25 cellular contexts compared by ENCODE assay signal in the genomic region with DNA sequence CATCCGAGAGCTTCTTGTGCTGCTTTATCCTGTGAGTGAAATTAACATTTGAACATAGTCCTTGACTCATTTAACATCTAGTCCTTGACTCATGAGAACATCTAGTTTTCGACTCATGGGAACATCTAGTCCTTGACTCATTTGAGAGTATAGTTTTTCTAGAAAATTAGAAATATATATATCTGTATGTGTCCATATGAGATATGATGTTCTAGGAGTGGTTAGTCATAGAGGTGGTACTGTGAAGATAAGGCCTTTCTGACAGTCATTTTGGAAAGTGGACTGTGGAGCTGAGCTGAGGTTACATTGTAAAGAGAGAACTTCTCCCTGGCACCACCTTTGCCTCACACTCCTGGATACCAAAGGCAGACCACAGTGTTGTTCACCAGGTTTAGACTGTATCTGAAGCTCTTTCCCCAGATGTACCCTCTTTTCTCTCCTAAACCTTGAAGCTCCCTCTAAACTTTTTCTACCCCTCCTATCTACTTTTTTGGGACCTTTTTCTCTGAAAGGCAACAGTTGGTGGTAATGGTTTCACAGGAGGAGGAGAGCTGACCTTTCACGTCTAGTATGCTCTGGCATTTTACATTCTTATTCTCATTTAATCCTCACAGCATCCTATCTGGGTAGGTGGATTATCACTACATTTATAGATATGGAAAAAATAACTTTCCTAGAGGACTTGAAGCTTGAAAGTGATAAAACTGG.
DNase-seq lines count a peak whose midpoint lies in the region; ATAC-seq and TF ChIP-seq lines count a peak whose summit lies in the region.
"Had no signal": no experiment of that assay in that cellular context is flagged by ENCODE, and none has a peak within 500 bp of the region (broad histone marks: within the 10 kb centered on the region; RNA-seq: fewer than 3 reads in every experiment).

No MANE protein-coding gene starts in this region.

- peaks cover 6% of the 10 kb centered on the region for H3K36me3 ChIP-seq in brain microvascular endothelial cell (replicated peaks)
- H3K36me3 ChIP-seq in skeletal muscle satellite cell (ENCODE audit: insufficient read depth, low read length): peaks cover 8% of the 10 kb centered on the region
- H3K36me3 ChIP-seq: prostate gland, SJCRH30 had no signal

- peaks cover 11% of the 10 kb centered on the region for H3K4me1 Mint-ChIP-seq in activated T-cell treated with anti-CD3 and anti-CD28 coated beads, Interleukin-2, amount 50 U/mL, for 24 hours (ENCODE audit: low read depth)

- no peak for TF ChIP-seq CTCF in brain microvascular endothelial cell (IDR thresholded peaks at IDR 0.05; ENCODE audit: low read depth, low read length, missing control alignments)

- H3K36me3 Mint-ChIP-seq in activated T-cell treated with anti-CD3 and anti-CD28 coated beads, Interleukin-2, amount 50 U/mL, for 24 hours (ENCODE audit: low read depth): peaks cover 35% of the 10 kb centered on the region

- H3K4me1 ChIP-seq in skeletal muscle satellite cell (ENCODE audit: control insufficient read depth, insufficient read depth, low read length): peaks cover 57% of the 10 kb centered on the region
- H3K4me1 ChIP-seq: prostate gland had no signal

- peak overlapping the region; percentile 26 for H3K27ac ChIP-seq in brain microvascular endothelial cell
- H3K27ac ChIP-seq: heart right ventricle, PC-9, prostate gland, SJCRH30, upper lobe of left lung had no signal

- H3K27me3 ChIP-seq in brain microvascular endothelial cell (replicated peaks): no peaks in the 10 kb centered on the region
- no peaks in the 10 kb centered on the region for H3K27me3 ChIP-seq in skeletal muscle satellite cell (ENCODE audit: control insufficient read depth, insufficient read depth, low read length)
- H3K27me3 ChIP-seq: heart right ventricle, SJCRH30, upper lobe of left lung had no signal

- peak overlapping the region; percentile 55 for H3K4me2 ChIP-seq in skeletal muscle satellite cell (ENCODE audit: low read length)
- H3K4me2 ChIP-seq: PC-9 had no signal

- H3K27ac Mint-ChIP-seq in activated T-cell treated with anti-CD3 and anti-CD28 coated beads, Interleukin-2, amount 50 U/mL, for 24 hours: peak overlapping the region; percentile 63
- H3K27ac Mint-ChIP-seq: activated T-helper 1 cell treated with anti-CD3 and anti-CD28 coated beads, Interleukin-12 subunit alpha, Interleukin-12 subunit beta, Interleukin-2, Interleukin-4 antibody, amounts not matched to agents 30 ng/mL and 10 ng/mL and 1 ng/mL, durations not matched to agents 14 hours and 24 hours and 36 hours; CD4-positive, CD25-positive, alpha-beta regulatory T cell had no signal

- H3K4me3 ChIP-seq in brain microvascular endothelial cell (ENCODE audit: low read depth, low read length) (no peak overlapping the region), skeletal muscle satellite cell (ENCODE audit: low read length) (no peak overlapping the region)
- H3K4me3 ChIP-seq: heart right ventricle, PC-9, prostate gland, SJCRH30, upper lobe of left lung had no signal

- H3K9me3 ChIP-seq in skeletal muscle satellite cell (replicated peaks; ENCODE audit: low read length): no peaks in the 10 kb centered on the region
- H3K9me3 ChIP-seq: heart right ventricle, prostate gland, SJCRH30, upper lobe of left lung had no signal

- no peak for DNase-seq in activated T-cell treated with anti-CD3 and anti-CD28 coated beads, Interleukin-2, amount 50 U/mL, for 24 hours
- DNase-seq in activated T-cell treated with anti-CD3 and anti-CD28 coated beads for 4 hours (no peak), NCI-H226 (peak; percentile 16), brain microvascular endothelial cell (no peak), MV-4-11 (lab: John Stamatoyannopoulos, UW) (no peak), retina (no peak)
- DNase-seq: ACHN; amygdala; central memory CD4-positive, alpha-beta T cell; effector CD4-positive, alpha-beta T cell; heart right ventricle; mammary epithelial cell; naive thymus-derived CD8-positive, alpha-beta T cell; NCI-H2171 treated with DMSO at 0.1 percent for 48 hours; NCI-H774; PC-9; SJCRH30; stimulated activated CD4-positive, alpha-beta T cell treated with anti-CD3 and anti-CD28 coated beads, Interleukin-12 subunit alpha, Interleukin-12 subunit beta, amount 100 ng/mL, for 4 hours; stimulated activated naive B cell treated with anti-CD40 and anti-IgM and Interleukin-4, amounts not matched to agents 10 μg/mL and 1 μg/mL and 100 μg/mL, for 72 hours; upper lobe of left lung had no signal

- in situ Hi-C loops in brain microvascular endothelial cell (cut with HindIII; ENCODE audit: low pct_ligation_motif_present, low sequenced_read_pairs): no loop called here

- peak overlapping the region; percentile 39 for H3K9ac ChIP-seq in skeletal muscle satellite cell (ENCODE audit: low read depth, low read length)

- H3K27me3 Mint-ChIP-seq in activated T-cell treated with anti-CD3 and anti-CD28 coated beads, Interleukin-2, amount 50 U/mL, for 24 hours: no peaks in the 10 kb centered on the region
- H3K27me3 Mint-ChIP-seq: CD4-positive, CD25-positive, alpha-beta regulatory T cell; naive thymus-derived CD8-positive, alpha-beta T cell; stimulated activated naive B cell treated with anti-CD40 and anti-IgM and Interleukin-4, amounts not matched to agents 10 μg/mL and 1 μg/mL and 100 μg/mL, for 72 hours had no signal

- H3K4me3 Mint-ChIP-seq in activated T-cell treated with anti-CD3 and anti-CD28 coated beads, Interleukin-2, amount 50 U/mL, for 24 hours: no peak overlapping the region
- H3K4me3 Mint-ChIP-seq: activated T-helper 1 cell treated with anti-CD3 and anti-CD28 coated beads, Interleukin-12 subunit alpha, Interleukin-12 subunit beta, Interleukin-2, Interleukin-4 antibody, amounts not matched to agents 30 ng/mL and 10 ng/mL and 1 ng/mL, durations not matched to agents 14 hours and 24 hours and 36 hours; CD4-positive, CD25-positive, alpha-beta regulatory T cell; naive thymus-derived CD8-positive, alpha-beta T cell; stimulated activated naive B cell treated with anti-CD40 and anti-IgM and Interleukin-4, amounts not matched to agents 10 μg/mL and 1 μg/mL and 100 μg/mL, for 72 hours had no signal

- no peak for ATAC-seq in HG03196 (IDR thresholded peaks at IDR 0.05; ENCODE audit: unreplicated experiment)
- ATAC-seq: heart right ventricle; naive thymus-derived CD8-positive, alpha-beta T cell had no signal

- H3K9me3 Mint-ChIP-seq in activated T-cell treated with anti-CD3 and anti-CD28 coated beads, Interleukin-2, amount 50 U/mL, for 24 hours: no peaks in the 10 kb centered on the region
- H3K9me3 Mint-ChIP-seq: activated T-helper 1 cell treated with anti-CD3 and anti-CD28 coated beads, Interleukin-12 subunit alpha, Interleukin-12 subunit beta, Interleukin-2, Interleukin-4 antibody, amounts not matched to agents 30 ng/mL and 10 ng/mL and 1 ng/mL, durations not matched to agents 14 hours and 24 hours and 36 hours; CD4-positive, CD25-positive, alpha-beta regulatory T cell; naive thymus-derived CD8-positive, alpha-beta T cell; stimulated activated naive B cell treated with anti-CD40 and anti-IgM and Interleukin-4, amounts not matched to agents 10 μg/mL and 1 μg/mL and 100 μg/mL, for 72 hours had no signal
